Comparison of ENCODE assay signal across 29 cellular contexts in the genomic region with DNA sequence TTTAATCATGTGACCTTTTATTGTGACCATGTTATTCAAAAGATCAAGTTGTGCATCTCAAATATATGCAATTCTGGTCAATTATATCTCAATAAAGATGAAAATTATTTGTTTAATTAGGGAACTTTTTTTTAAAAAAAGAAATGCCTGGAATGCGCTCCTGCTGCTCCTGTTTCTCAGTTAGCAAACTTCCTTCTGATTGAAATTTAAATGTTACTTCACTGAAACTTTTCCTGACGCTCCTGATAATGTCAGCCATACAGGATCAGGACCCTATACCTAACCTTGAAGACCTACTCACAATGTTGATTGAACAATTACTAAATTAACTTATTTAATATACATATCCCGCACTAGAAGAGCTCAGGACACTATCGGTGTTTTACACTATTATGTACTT.
"Had no signal": no experiment of that assay in that cellular context is flagged by ENCODE, and none has a peak within 500 bp of the region (broad histone marks: within the 10 kb centered on the region; RNA-seq: fewer than 3 reads in every experiment).

No MANE protein-coding gene starts in this region.

- H3K4me3 ChIP-seq: ascending aorta, breast epithelium, cardiac muscle cell, colonic mucosa, esophagus squamous epithelium had no signal

- H3K4me3 Mint-ChIP-seq: activated CD4-positive, alpha-beta memory T cell treated with anti-CD3 and anti-CD28 coated beads, Interleukin-2, amount 10 ng/mL, durations not matched to agents 7 days and 5 days; activated CD4-positive, alpha-beta T cell treated with anti-CD3 and anti-CD28 coated beads, Interleukin-2, amount 10 ng/mL, durations not matched to agents 7 days and 5 days; activated naive CD4-positive, alpha-beta T cell treated with anti-CD3 and anti-CD28 coated beads, Interleukin-2, amount 10 ng/mL, durations not matched to agents 7 days and 5 days; activated naive CD8-positive, alpha-beta T cell treated with anti-CD3 and anti-CD28 coated beads, Interleukin-2, amount 10 ng/mL, durations not matched to agents 7 days and 5 days; activated T-cell treated with anti-CD3 and anti-CD28 coated beads, Interleukin-2, amount 50 U/mL, for 24 hours; activated T-cell treated with anti-CD3 and anti-CD28 coated beads, Interleukin-2, amount 50 U/mL, for 72 hours; brain had no signal

- H3K36me3 ChIP-seq: ascending aorta, breast epithelium, cardiac muscle cell, colonic mucosa, esophagus squamous epithelium had no signal

- H3K9me3 ChIP-seq: breast epithelium, colonic mucosa, esophagus squamous epithelium had no signal

- FAIRE-seq: endometrium, endothelial cell of umbilical vein had no signal

- H3K4me1 Mint-ChIP-seq: activated CD4-positive, alpha-beta memory T cell treated with anti-CD3 and anti-CD28 coated beads, Interleukin-2, amount 10 ng/mL, durations not matched to agents 7 days and 5 days; activated CD4-positive, alpha-beta T cell treated with anti-CD3 and anti-CD28 coated beads, Interleukin-2, amount 10 ng/mL, durations not matched to agents 7 days and 5 days; activated naive CD4-positive, alpha-beta T cell treated with anti-CD3 and anti-CD28 coated beads, Interleukin-2, amount 10 ng/mL, durations not matched to agents 7 days and 5 days; activated naive CD8-positive, alpha-beta T cell treated with anti-CD3 and anti-CD28 coated beads, Interleukin-2, amount 10 ng/mL, durations not matched to agents 7 days and 5 days had no signal

- DNase-seq: activated CD4-positive, alpha-beta memory T cell treated with anti-CD3 and anti-CD28 coated beads, Interleukin-2, amount 10 ng/mL, durations not matched to agents 7 days and 5 days; activated CD4-positive, alpha-beta T cell treated with anti-CD3 and anti-CD28 coated beads for 1 hour; activated CD4-positive, alpha-beta T cell treated with anti-CD3 and anti-CD28 coated beads for 4 hours; activated CD4-positive, alpha-beta T cell treated with anti-CD3 and anti-CD28 coated beads, Interleukin-2, amount 10 ng/mL, durations not matched to agents 7 days and 5 days; activated CD4-positive, alpha-beta T cell treated with anti-CD3 and anti-CD28 coated beads, Interleukin-2, amount 50 U/mL, for 4 hours; activated CD8-positive, alpha-beta memory T cell treated with anti-CD3 and anti-CD28 coated beads, Interleukin-2, amount 50 U/mL, for 48 hours; activated gamma-delta T cell; activated naive CD4-positive, alpha-beta T cell; activated naive CD4-positive, alpha-beta T cell treated with anti-CD3 and anti-CD28 coated beads, Interleukin-2, amount 10 ng/mL, durations not matched to agents 7 days and 5 days; activated naive CD8-positive, alpha-beta T cell treated with anti-CD3 and anti-CD28 coated beads, Interleukin-2, amount 10 ng/mL, durations not matched to agents 7 days and 5 days; activated T-cell treated with anti-CD3 and anti-CD28 coated beads for 4 hours; activated T-cell treated with anti-CD3 and anti-CD28 coated beads, Interleukin-2, amount 50 U/mL, for 24 hours; activated T-cell treated with anti-CD3 and anti-CD28 coated beads, Interleukin-2, amount 50 U/mL, for 72 hours; central memory CD4-positive, alpha-beta T cell; cerebellar nuclear complex; colonic mucosa; effector CD8-positive, alpha-beta T cell; esophagus squamous epithelium; foreskin melanocyte; head of caudate nucleus; T-helper 2 cell had no signal

- H3K9me3 Mint-ChIP-seq: activated CD4-positive, alpha-beta T cell treated with anti-CD3 and anti-CD28 coated beads, Interleukin-2, amount 10 ng/mL, durations not matched to agents 7 days and 5 days; activated T-cell treated with anti-CD3 and anti-CD28 coated beads, Interleukin-2, amount 50 U/mL, for 24 hours had no signal

- H3K36me3 Mint-ChIP-seq: activated naive CD4-positive, alpha-beta T cell treated with anti-CD3 and anti-CD28 coated beads, Interleukin-2, amount 10 ng/mL, durations not matched to agents 7 days and 5 days; activated naive CD4-positive, alpha-beta T cell treated with anti-CD3 and anti-CD28 coated beads, Interleukin-2, amount 50 U/mL, for 72 hours; activated naive CD8-positive, alpha-beta T cell treated with anti-CD3 and anti-CD28 coated beads, Interleukin-2, amount 10 ng/mL, durations not matched to agents 7 days and 5 days; brain had no signal

- ATAC-seq: activated naive CD4-positive, alpha-beta T cell treated with anti-CD3 and anti-CD28 coated beads, Interleukin-2, amount 50 U/mL, for 72 hours; activated T-cell treated with anti-CD3 and anti-CD28 coated beads, Interleukin-2, amount 50 U/mL, for 72 hours had no signal

- H3K27ac Mint-ChIP-seq: activated CD4-positive, alpha-beta memory T cell treated with anti-CD3 and anti-CD28 coated beads, Interleukin-2, amount 10 ng/mL, durations not matched to agents 7 days and 5 days; activated CD4-positive, alpha-beta T cell treated with anti-CD3 and anti-CD28 coated beads, Interleukin-2, amount 10 ng/mL, durations not matched to agents 7 days and 5 days; activated naive CD4-positive, alpha-beta T cell treated with anti-CD3 and anti-CD28 coated beads, Interleukin-2, amount 10 ng/mL, durations not matched to agents 7 days and 5 days; activated naive CD4-positive, alpha-beta T cell treated with anti-CD3 and anti-CD28 coated beads, Interleukin-2, amount 50 U/mL, for 72 hours; activated naive CD8-positive, alpha-beta T cell treated with anti-CD3 and anti-CD28 coated beads, Interleukin-2, amount 10 ng/mL, durations not matched to agents 7 days and 5 days; activated T-cell treated with anti-CD3 and anti-CD28 coated beads, Interleukin-2, amount 50 U/mL, for 24 hours; activated T-cell treated with anti-CD3 and anti-CD28 coated beads, Interleukin-2, amount 50 U/mL, for 72 hours; brain had no signal

- H3K27ac ChIP-seq: ascending aorta, breast epithelium, cardiac muscle cell, colonic mucosa, epithelial cell of prostate, esophagus squamous epithelium had no signal

- H3K4me1 ChIP-seq: ascending aorta, breast epithelium, colonic mucosa, esophagus squamous epithelium had no signal

- H3K27me3 ChIP-seq: ascending aorta, breast epithelium, cardiac muscle cell, colonic mucosa, esophagus squamous epithelium had no signal

- H3K27me3 Mint-ChIP-seq: activated CD4-positive, alpha-beta memory T cell treated with anti-CD3 and anti-CD28 coated beads, Interleukin-2, amount 10 ng/mL, durations not matched to agents 7 days and 5 days; activated CD4-positive, alpha-beta T cell treated with anti-CD3 and anti-CD28 coated beads, Interleukin-2, amount 10 ng/mL, durations not matched to agents 7 days and 5 days; activated naive CD4-positive, alpha-beta T cell treated with anti-CD3 and anti-CD28 coated beads, Interleukin-2, amount 10 ng/mL, durations not matched to agents 7 days and 5 days; activated naive CD8-positive, alpha-beta T cell treated with anti-CD3 and anti-CD28 coated beads, Interleukin-2, amount 10 ng/mL, durations not matched to agents 7 days and 5 days; activated T-cell treated with anti-CD3 and anti-CD28 coated beads, Interleukin-2, amount 50 U/mL, for 24 hours had no signal
